In the genomic region with DNA sequence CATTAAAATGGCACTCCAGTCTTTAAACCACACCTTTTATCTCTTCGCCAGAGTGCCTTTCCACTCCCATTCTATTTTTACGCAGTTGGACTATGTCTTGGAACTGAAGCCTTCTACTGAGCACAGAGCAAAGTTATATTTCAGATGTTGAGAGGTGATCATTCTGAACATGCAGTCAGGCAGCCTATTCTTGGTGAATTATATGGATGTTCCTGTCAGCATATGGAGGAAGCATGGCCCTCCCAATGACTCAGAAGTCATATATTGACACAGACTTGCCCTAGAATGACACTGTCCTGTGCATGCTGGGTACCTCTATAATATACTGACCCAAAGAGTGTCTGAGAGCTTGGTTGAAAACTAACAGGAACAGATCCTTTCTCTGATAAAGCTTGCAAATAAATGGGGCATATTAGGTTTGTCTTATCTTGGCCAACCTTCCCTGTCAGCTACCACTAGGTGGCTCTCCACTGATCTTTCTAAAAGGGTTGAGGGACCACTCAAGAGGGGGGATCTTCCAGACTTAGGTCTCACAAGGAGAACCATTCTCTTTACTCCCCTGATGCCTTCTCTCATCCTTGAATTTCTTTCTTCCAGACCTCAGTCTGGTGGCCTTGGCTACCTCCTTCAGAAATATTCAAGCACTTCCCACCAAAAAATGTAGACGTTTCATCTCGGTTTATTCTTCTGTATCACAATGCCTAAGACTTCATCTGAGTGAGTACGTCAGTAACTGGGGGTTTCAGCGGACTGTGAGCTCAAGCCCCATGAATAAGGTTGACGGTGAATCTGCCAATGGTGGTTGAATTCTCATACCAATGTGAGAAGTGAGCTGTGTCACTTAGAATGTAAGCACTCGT, we compare ENCODE assay signal across 1 cellular context.
TF ChIP-seq lines count a peak whose summit lies in the region.

No MANE protein-coding gene starts in this region.

TF ChIP-seq in HepG2, 621 proteins besides CTCF, POLR2A, EP300 and RAD21 (continues in another document):
- TF ChIP-seq ZNF367 (CRISPR knock-in tag; IDR thresholded peaks at IDR 0.05; ENCODE audit: borderline replicate concordance) (no peak), KDM6A (CRISPR knock-in tag; IDR thresholded peaks at IDR 0.05; ENCODE audit: low read depth) (no peak), NONO (IDR thresholded peaks at IDR 0.05) (no peak), NONO (CRISPR knock-in tag; conservative IDR thresholded peaks at IDR 0.05) (no peak), SKI (IDR thresholded peaks at IDR 0.05; ENCODE audit: partially characterized antibody) (peak; percentile 66), ZFP36L1 (CRISPR knock-in tag; IDR thresholded peaks at IDR 0.05) (peak; percentile 27; the same call in 1 of the 2 replicates), PRMT3 (CRISPR knock-in tag; IDR thresholded peaks at IDR 0.05; ENCODE audit: borderline replicate concordance, low read depth) (no peak), SAP130 (CRISPR knock-in tag; IDR thresholded peaks at IDR 0.05; ENCODE audit: low read depth) (peak; percentile 64), ZBTB38 (CRISPR knock-in tag; IDR thresholded peaks at IDR 0.05) (no peak), ELF1 (CRISPR knock-in tag; IDR thresholded peaks at IDR 0.05) (no peak), FOSL2 (CRISPR knock-in tag; IDR thresholded peaks at IDR 0.05) (peak; percentile 88), XRCC5 (optimal IDR thresholded peaks at IDR 0.05; ENCODE audit: low read length) (peak; percentile 29), ZNF143 (CRISPR knock-in tag; IDR thresholded peaks at IDR 0.05) (peak; percentile 35; the same call in 1 of the 2 replicates), RBFOX2 (IDR thresholded peaks at IDR 0.05; ENCODE audit: low read depth, low read length) (no peak), ZBTB7A (CRISPR knock-in tag; IDR thresholded peaks at IDR 0.05) (no peak), NR2F1 (CRISPR knock-in tag; IDR thresholded peaks at IDR 0.05) (peak in 1 of 2 experiments; percentile 18; a peak in 1 of 4 replicates), BCL6 (CRISPR knock-in tag; IDR thresholded peaks at IDR 0.05) (no peak), NBN (conservative IDR thresholded peaks at IDR 0.05) (no peak)
- TF ChIP-seq, protein P1, sequence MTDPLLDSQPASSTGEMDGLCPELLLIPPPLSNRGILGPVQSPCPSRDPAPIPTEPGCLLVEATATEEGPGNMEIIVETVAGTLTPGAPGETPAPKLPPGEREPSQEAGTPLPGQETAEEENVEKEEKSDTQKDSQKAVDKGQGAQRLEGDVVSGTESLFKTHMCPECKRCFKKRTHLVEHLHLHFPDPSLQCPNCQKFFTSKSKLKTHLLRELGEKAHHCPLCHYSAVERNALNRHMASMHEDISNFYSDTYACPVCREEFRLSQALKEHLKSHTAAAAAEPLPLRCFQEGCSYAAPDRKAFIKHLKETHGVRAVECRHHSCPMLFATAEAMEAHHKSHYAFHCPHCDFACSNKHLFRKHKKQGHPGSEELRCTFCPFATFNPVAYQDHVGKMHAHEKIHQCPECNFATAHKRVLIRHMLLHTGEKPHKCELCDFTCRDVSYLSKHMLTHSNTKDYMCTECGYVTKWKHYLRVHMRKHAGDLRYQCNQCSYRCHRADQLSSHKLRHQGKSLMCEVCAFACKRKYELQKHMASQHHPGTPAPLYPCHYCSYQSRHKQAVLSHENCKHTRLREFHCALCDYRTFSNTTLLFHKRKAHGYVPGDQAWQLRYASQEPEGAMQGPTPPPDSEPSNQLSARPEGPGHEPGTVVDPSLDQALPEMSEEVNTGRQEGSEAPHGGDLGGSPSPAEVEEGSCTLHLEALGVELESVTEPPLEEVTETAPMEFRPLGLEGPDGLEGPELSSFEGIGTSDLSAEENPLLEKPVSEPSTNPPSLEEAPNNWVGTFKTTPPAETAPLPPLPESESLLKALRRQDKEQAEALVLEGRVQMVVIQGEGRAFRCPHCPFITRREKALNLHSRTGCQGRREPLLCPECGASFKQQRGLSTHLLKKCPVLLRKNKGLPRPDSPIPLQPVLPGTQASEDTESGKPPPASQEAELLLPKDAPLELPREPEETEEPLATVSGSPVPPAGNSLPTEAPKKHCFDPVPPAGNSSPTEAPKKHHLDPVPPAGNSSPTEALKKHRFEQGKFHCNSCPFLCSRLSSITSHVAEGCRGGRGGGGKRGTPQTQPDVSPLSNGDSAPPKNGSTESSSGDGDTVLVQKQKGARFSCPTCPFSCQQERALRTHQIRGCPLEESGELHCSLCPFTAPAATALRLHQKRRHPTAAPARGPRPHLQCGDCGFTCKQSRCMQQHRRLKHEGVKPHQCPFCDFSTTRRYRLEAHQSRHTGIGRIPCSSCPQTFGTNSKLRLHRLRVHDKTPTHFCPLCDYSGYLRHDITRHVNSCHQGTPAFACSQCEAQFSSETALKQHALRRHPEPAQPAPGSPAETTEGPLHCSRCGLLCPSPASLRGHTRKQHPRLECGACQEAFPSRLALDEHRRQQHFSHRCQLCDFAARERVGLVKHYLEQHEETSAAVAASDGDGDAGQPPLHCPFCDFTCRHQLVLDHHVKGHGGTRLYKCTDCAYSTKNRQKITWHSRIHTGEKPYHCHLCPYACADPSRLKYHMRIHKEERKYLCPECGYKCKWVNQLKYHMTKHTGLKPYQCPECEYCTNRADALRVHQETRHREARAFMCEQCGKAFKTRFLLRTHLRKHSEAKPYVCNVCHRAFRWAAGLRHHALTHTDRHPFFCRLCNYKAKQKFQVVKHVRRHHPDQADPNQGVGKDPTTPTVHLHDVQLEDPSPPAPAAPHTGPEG (CRISPR knock-in tag; IDR thresholded peaks at IDR 0.05): no peak
- TF ChIP-seq, protein P2, sequence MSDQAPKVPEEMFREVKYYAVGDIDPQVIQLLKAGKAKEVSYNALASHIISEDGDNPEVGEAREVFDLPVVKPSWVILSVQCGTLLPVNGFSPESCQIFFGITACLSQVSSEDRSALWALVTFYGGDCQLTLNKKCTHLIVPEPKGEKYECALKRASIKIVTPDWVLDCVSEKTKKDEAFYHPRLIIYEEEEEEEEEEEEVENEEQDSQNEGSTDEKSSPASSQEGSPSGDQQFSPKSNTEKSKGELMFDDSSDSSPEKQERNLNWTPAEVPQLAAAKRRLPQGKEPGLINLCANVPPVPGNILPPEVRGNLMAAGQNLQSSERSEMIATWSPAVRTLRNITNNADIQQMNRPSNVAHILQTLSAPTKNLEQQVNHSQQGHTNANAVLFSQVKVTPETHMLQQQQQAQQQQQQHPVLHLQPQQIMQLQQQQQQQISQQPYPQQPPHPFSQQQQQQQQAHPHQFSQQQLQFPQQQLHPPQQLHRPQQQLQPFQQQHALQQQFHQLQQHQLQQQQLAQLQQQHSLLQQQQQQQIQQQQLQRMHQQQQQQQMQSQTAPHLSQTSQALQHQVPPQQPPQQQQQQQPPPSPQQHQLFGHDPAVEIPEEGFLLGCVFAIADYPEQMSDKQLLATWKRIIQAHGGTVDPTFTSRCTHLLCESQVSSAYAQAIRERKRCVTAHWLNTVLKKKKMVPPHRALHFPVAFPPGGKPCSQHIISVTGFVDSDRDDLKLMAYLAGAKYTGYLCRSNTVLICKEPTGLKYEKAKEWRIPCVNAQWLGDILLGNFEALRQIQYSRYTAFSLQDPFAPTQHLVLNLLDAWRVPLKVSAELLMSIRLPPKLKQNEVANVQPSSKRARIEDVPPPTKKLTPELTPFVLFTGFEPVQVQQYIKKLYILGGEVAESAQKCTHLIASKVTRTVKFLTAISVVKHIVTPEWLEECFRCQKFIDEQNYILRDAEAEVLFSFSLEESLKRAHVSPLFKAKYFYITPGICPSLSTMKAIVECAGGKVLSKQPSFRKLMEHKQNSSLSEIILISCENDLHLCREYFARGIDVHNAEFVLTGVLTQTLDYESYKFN (CRISPR knock-in tag; conservative IDR thresholded peaks at IDR 0.05): peak; percentile 47; the same call in 1 of the 2 replicates
- TF ChIP-seq, protein P3, sequence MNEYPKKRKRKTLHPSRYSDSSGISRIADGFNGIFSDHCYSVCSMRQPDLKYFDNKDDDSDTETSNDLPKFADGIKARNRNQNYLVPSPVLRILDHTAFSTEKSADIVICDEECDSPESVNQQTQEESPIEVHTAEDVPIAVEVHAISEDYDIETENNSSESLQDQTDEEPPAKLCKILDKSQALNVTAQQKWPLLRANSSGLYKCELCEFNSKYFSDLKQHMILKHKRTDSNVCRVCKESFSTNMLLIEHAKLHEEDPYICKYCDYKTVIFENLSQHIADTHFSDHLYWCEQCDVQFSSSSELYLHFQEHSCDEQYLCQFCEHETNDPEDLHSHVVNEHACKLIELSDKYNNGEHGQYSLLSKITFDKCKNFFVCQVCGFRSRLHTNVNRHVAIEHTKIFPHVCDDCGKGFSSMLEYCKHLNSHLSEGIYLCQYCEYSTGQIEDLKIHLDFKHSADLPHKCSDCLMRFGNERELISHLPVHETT (CRISPR knock-in tag; conservative IDR thresholded peaks at IDR 0.05): no peak
- TF ChIP-seq, protein P4, sequence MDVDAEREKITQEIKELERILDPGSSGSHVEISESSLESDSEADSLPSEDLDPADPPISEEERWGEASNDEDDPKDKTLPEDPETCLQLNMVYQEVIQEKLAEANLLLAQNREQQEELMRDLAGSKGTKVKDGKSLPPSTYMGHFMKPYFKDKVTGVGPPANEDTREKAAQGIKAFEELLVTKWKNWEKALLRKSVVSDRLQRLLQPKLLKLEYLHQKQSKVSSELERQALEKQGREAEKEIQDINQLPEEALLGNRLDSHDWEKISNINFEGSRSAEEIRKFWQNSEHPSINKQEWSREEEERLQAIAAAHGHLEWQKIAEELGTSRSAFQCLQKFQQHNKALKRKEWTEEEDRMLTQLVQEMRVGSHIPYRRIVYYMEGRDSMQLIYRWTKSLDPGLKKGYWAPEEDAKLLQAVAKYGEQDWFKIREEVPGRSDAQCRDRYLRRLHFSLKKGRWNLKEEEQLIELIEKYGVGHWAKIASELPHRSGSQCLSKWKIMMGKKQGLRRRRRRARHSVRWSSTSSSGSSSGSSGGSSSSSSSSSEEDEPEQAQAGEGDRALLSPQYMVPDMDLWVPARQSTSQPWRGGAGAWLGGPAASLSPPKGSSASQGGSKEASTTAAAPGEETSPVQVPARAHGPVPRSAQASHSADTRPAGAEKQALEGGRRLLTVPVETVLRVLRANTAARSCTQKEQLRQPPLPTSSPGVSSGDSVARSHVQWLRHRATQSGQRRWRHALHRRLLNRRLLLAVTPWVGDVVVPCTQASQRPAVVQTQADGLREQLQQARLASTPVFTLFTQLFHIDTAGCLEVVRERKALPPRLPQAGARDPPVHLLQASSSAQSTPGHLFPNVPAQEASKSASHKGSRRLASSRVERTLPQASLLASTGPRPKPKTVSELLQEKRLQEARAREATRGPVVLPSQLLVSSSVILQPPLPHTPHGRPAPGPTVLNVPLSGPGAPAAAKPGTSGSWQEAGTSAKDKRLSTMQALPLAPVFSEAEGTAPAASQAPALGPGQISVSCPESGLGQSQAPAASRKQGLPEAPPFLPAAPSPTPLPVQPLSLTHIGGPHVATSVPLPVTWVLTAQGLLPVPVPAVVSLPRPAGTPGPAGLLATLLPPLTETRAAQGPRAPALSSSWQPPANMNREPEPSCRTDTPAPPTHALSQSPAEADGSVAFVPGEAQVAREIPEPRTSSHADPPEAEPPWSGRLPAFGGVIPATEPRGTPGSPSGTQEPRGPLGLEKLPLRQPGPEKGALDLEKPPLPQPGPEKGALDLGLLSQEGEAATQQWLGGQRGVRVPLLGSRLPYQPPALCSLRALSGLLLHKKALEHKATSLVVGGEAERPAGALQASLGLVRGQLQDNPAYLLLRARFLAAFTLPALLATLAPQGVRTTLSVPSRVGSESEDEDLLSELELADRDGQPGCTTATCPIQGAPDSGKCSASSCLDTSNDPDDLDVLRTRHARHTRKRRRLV (CRISPR knock-in tag; IDR thresholded peaks at IDR 0.05): no peak
- TF ChIP-seq, protein P5, sequence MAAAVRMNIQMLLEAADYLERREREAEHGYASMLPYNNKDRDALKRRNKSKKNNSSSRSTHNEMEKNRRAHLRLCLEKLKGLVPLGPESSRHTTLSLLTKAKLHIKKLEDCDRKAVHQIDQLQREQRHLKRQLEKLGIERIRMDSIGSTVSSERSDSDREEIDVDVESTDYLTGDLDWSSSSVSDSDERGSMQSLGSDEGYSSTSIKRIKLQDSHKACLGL (CRISPR knock-in tag; IDR thresholded peaks at IDR 0.05): no peak
- TF ChIP-seq, protein P6, sequence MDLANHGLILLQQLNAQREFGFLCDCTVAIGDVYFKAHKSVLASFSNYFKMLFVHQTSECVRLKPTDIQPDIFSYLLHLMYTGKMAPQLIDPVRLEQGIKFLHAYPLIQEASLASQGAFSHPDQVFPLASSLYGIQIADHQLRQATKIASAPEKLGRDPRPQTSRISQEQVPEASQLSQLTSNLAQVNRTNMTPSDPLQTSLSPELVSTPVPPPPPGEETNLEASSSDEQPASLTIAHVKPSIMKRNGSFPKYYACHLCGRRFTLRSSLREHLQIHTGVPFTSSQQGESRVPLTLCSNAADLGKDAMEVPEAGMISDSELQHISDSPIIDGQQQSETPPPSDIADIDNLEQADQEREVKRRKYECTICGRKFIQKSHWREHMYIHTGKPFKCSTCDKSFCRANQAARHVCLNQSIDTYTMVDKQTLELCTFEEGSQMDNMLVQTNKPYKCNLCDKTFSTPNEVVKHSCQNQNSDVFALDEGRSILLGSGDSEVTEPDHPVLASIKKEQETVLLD (CRISPR knock-in tag; IDR thresholded peaks at IDR 0.05; ENCODE audit: low read depth): no peak
- TF ChIP-seq, protein P7, sequence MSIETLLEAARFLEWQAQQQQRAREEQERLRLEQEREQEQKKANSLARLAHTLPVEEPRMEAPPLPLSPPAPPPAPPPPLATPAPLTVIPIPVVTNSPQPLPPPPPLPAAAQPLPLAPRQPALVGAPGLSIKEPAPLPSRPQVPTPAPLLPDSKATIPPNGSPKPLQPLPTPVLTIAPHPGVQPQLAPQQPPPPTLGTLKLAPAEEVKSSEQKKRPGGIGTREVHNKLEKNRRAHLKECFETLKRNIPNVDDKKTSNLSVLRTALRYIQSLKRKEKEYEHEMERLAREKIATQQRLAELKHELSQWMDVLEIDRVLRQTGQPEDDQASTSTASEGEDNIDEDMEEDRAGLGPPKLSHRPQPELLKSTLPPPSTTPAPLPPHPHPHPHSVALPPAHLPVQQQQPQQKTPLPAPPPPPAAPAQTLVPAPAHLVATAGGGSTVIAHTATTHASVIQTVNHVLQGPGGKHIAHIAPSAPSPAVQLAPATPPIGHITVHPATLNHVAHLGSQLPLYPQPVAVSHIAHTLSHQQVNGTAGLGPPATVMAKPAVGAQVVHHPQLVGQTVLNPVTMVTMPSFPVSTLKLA (IDR thresholded peaks at IDR 0.05): peak; percentile 37; the same call in 1 of the 2 replicates
- TF ChIP-seq, protein P8, sequence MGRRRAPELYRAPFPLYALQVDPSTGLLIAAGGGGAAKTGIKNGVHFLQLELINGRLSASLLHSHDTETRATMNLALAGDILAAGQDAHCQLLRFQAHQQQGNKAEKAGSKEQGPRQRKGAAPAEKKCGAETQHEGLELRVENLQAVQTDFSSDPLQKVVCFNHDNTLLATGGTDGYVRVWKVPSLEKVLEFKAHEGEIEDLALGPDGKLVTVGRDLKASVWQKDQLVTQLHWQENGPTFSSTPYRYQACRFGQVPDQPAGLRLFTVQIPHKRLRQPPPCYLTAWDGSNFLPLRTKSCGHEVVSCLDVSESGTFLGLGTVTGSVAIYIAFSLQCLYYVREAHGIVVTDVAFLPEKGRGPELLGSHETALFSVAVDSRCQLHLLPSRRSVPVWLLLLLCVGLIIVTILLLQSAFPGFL (CRISPR knock-in tag; IDR thresholded peaks at IDR 0.05): no peak
- TF ChIP-seq, protein P9, sequence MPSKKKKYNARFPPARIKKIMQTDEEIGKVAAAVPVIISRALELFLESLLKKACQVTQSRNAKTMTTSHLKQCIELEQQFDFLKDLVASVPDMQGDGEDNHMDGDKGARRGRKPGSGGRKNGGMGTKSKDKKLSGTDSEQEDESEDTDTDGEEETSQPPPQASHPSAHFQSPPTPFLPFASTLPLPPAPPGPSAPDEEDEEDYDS (CRISPR knock-in tag; IDR thresholded peaks at IDR 0.05): 0 out of 2 replicates have a peak, but pooled peaks have one; percentile 28
- TF ChIP-seq, protein P10, sequence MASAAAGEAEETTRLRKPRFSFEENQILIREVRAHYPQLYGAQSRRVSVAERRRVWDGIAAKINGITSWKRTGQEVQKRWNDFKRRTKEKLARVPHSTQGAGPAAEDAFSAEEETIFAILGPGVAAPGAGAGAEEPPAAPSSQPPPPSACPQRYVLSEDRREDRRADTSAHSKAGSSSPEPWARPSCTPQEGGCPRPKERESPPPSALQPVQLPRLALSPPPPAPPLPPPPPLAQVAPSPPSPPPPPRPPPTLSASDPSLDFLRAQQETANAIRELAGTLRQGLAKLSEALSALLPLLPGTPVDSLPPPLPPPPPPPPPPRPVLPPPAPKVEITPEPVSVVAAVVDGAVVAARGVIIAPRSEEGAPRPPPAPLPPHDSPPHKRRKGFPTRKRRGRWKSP (CRISPR knock-in tag; IDR thresholded peaks at IDR 0.05): no peak
